22 cellular contexts compared by ENCODE assay signal in the genomic region with DNA sequence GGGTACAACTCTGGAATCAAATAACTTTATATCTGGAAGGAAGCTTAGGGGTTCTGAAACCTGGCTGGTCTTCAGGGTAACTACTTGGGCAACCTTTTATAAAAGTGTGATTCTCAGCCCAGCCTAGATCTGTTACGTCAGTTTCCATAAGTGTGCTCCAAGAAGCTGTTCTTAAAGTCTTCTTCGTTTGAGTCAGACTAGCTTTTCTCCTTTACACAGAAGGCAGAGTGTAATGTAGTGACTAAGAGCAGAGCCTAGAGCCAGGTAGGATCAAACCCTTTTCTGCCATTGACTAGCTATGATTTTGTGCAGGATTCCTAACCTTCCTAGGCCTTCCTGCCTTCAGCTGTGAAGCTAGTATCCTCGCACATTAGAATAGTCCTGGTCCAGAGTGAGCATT. TPM values are rescaled to one million over a fixed set of nuclear protein-coding genes. Genes with fewer than 3 reads are reported as not detected.
DNase-seq lines count a peak whose midpoint lies in the region; ATAC-seq and TF ChIP-seq lines count a peak whose summit lies in the region.
"Had no signal": no experiment of that assay in that cellular context is flagged by ENCODE, and none has a peak within 500 bp of the region (broad histone marks: within the 10 kb centered on the region; RNA-seq: fewer than 3 reads in every experiment).

No MANE protein-coding gene starts in this region.

- 86 to 89% methylated on average over 2 to 3 of the region's 3 CpGs for WGBS in endodermal cell (ENCODE audit: insufficient coverage in 1 of 2, insufficient read length in 1 of 2), 2 experiments

- TF ChIP-seq POLR2A in Peyer's patch (IDR thresholded peaks at IDR 0.05) = no peak

- H3K9ac ChIP-seq in endodermal cell (ENCODE audit: extremely low read depth, low read length, poor library complexity, severe bottlenecking) = no peak overlapping the region

- H3K4me1 ChIP-seq in Peyer's patch (peaks cover 0 to 52% (median 6%) of the 10 kb centered on the region in 4 donors), endodermal cell (ENCODE audit: control insufficient read depth, insufficient read depth, low read length) (peaks cover 34% of the 10 kb centered on the region)

- no peak overlapping the region for H3K4me3 Mint-ChIP-seq in activated T-cell treated with anti-CD3 and anti-CD28 coated beads, Interleukin-2, amount 50 U/mL, for 24 hours
- no peak overlapping the region for H3K4me3 Mint-ChIP-seq in endodermal cell

- H3K27ac Mint-ChIP-seq in activated T-cell treated with anti-CD3 and anti-CD28 coated beads, Interleukin-2, amount 50 U/mL, for 24 hours = peak overlapping the region; percentile 6
- H3K27ac Mint-ChIP-seq in endodermal cell = no peak overlapping the region

- H3K36me3 Mint-ChIP-seq in activated T-cell treated with anti-CD3 and anti-CD28 coated beads, Interleukin-2, amount 50 U/mL, for 24 hours (ENCODE audit: low read depth) = no peaks in the 10 kb centered on the region
- H3K36me3 Mint-ChIP-seq in endodermal cell (ENCODE audit: low read depth) = no peaks in the 10 kb centered on the region
- H3K36me3 Mint-ChIP-seq: T-cell had no signal

- no peaks in the 10 kb centered on the region for H3K9me3 Mint-ChIP-seq in activated T-cell treated with anti-CD3 and anti-CD28 coated beads, Interleukin-2, amount 50 U/mL, for 24 hours
- H3K9me3 Mint-ChIP-seq in endodermal cell = no peaks in the 10 kb centered on the region
- H3K9me3 Mint-ChIP-seq: T-cell had no signal

- no peaks in the 10 kb centered on the region for H3K36me3 ChIP-seq in Peyer's patch
- H3K36me3 ChIP-seq in endodermal cell (ENCODE audit: control insufficient read depth, insufficient read depth, low read length) = no peaks in the 10 kb centered on the region
- H3K36me3 ChIP-seq: SJCRH30 had no signal

- peak; percentile 16 for ATAC-seq in stimulated activated naive CD8-positive, alpha-beta T cell treated with anti-CD3 and anti-CD28 coated beads, Interleukin-15, Interleukin-2, amounts not matched to agents 100 U/mL and 50 U/mL, for 24 hours
- ATAC-seq in HG03108 (IDR thresholded peaks at IDR 0.05; ENCODE audit: unreplicated experiment) = no peak
- ATAC-seq in GM21360 (IDR thresholded peaks at IDR 0.05; ENCODE audit: unreplicated experiment) = no peak
- ATAC-seq: T-cell had no signal

- H3K4me1 Mint-ChIP-seq in activated T-cell treated with anti-CD3 and anti-CD28 coated beads, Interleukin-2, amount 50 U/mL, for 24 hours (ENCODE audit: low read depth) = peaks cover 70% of the 10 kb centered on the region
- H3K4me1 Mint-ChIP-seq in endodermal cell = peaks cover 62% of the 10 kb centered on the region

- TF ChIP-seq CTCF in Peyer's patch (IDR thresholded peaks at IDR 0.05) (no peak), endodermal cell (conservative IDR thresholded peaks at IDR 0.05) (no peak)

- H3K27me3 ChIP-seq in Peyer's patch = no peaks in the 10 kb centered on the region
- peaks cover 27% of the 10 kb centered on the region for H3K27me3 ChIP-seq in endodermal cell (ENCODE audit: control insufficient read depth, insufficient read depth, low read length, poor library complexity, severe bottlenecking)
- H3K27me3 ChIP-seq: SJCRH30 had no signal

- no peak for DNase-seq in activated T-cell treated with anti-CD3 and anti-CD28 coated beads, Interleukin-2, amount 50 U/mL, for 24 hours
- DNase-seq in activated T-cell treated with anti-CD3 and anti-CD28 coated beads, Interleukin-2, amount 50 U/mL, for 1 hour = no peak
- DNase-seq in Peyer's patch (no peak), endodermal cell (no peak), iPS-NIHi11 (ENCODE audit: low spot score) (no peak)
- DNase-seq in stimulated activated naive CD8-positive, alpha-beta T cell treated with anti-CD3 and anti-CD28 coated beads, Interleukin-15, Interleukin-2, amounts not matched to agents 100 U/mL and 50 U/mL, for 24 hours = no peak
- DNase-seq: activated CD4-positive, alpha-beta T cell treated with anti-CD3 and anti-CD28 coated beads for 4 hours; activated effector memory CD4-positive, alpha-beta T cell treated with Interleukin-2 at 50 U/mL for 16 hours; amniotic stem cell; caudate nucleus; foreskin melanocyte; NCI-H1092 treated with DMSO at 0.1 percent for 48 hours; NCI-H2081; NCI-H510A; PC-9; SJCRH30; stimulated activated CD4-positive, alpha-beta T cell treated with anti-CD3 and anti-CD28 coated beads, Interleukin-2, amount 100 ng/mL, for 48 hours; stimulated activated naive CD4-positive, alpha-beta T cell; T-cell; trophoblast cell had no signal

- no peaks in the 10 kb centered on the region for H3K27me3 Mint-ChIP-seq in activated T-cell treated with anti-CD3 and anti-CD28 coated beads, Interleukin-2, amount 50 U/mL, for 24 hours
- H3K27me3 Mint-ChIP-seq in endodermal cell (ENCODE audit: insufficient read depth) = peaks cover 58% of the 10 kb centered on the region
- H3K27me3 Mint-ChIP-seq: T-cell had no signal

- H3K27ac ChIP-seq in Peyer's patch (peak overlapping the region in 3 of 4 donors; percentile 10 to 99 (median 99)), endodermal cell (ENCODE audit: low read depth, low read length) (no peak overlapping the region)
- H3K27ac ChIP-seq: PC-9, SJCRH30 had no signal

- no peaks in the 10 kb centered on the region for H3K9me3 ChIP-seq in Peyer's patch
- H3K9me3 ChIP-seq in endodermal cell (ENCODE audit: control insufficient read depth, low read length) = no peaks in the 10 kb centered on the region
- H3K9me3 ChIP-seq: SJCRH30 had no signal

- H3K4me3 ChIP-seq in Peyer's patch = peak overlapping the region in 2 of 4 donors; percentile 11 to 95
- H3K4me3 ChIP-seq in endodermal cell (ENCODE audit: low read length) = peak overlapping the region; percentile 12
- H3K4me3 ChIP-seq: PC-9, SJCRH30 had no signal

RNA-seq across cellular contexts. Expression of a gene that starts 5.8 kb away (rescaled TPM):
- total RNA-seq in Peyer's patch (100 to 1,000 TPM; 201 to 357 (median 225) TPM), endodermal cell (10 to 100 TPM; 35.8 to 45.7 TPM)
- 46.1 TPM for polyA plus RNA-seq in endodermal cell (2013, experiment 1 of 2)
- 43.2 TPM for polyA plus RNA-seq in endodermal cell (2013, experiment 2 of 2)

Comparison
In these comparisons a context has a peak if more than half of its experiments do, and no peak if none do; other contexts are left out.
1. RNA of a gene that starts 5.8 kb away (total RNA-seq): 201 to 357 TPM in Peyer's patch; 35.8 to 45.7 TPM in endodermal cell; every median in the first group is over 4 times any median in the second.